ENCODE assay signal across 15 cellular contexts in the genomic region with DNA sequence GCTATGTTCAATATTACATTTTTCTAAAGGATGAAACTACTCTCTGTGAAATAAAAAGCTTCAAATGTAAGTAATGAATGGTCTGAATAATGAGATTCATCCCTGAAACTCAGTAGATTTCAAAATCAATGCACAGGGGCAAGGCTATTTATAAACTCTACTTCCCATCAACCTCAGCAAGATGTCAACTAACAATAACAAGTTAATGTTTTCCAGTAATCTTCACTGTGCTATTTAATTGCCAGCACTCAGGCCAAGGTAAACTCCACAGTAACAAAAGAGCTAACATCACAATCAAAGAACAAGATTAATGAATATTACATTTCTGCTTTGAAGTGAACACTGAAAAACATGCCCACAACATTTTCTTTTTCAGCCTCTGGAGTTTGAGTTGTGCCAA.
DNase-seq lines count a peak whose midpoint lies in the region; ATAC-seq, FAIRE-seq and TF ChIP-seq lines count a peak whose summit lies in the region.
"Had no signal": no experiment of that assay in that cellular context is flagged by ENCODE, and none has a peak within 500 bp of the region (broad histone marks: within the 10 kb centered on the region; RNA-seq: fewer than 3 reads in every experiment).

No MANE protein-coding gene starts in this region.

- H3K4me1 ChIP-seq in A549 (peaks cover 9% of the 10 kb centered on the region; the same call in 2 of the 3 replicates), right lobe of liver (peaks cover 0 to 61% (median 10%) of the 10 kb centered on the region in 4 donors)
- H3K4me1 ChIP-seq: foreskin keratinocyte had no signal

- H3K9me3 ChIP-seq in A549 (no peaks in the 10 kb centered on the region), right lobe of liver (no peaks in the 10 kb centered on the region)

- TF ChIP-seq POLR2A in A549 (IDR thresholded peaks at IDR 0.05; ENCODE audit: low read length) (no peak), right lobe of liver (IDR thresholded peaks at IDR 0.05) (no peak), H54 (IDR thresholded peaks at IDR 0.05; ENCODE audit: low read depth, low read length) (no peak)

- peak; percentile 80 for FAIRE-seq in A549 (lab: Jason Lieb, UNC)
- FAIRE-seq in H54 (lab: Jason Lieb, UNC) = no peak
- FAIRE-seq: bronchial epithelial cell had no signal

- intact Hi-C loops in right lobe of liver (cut with DNase I) = no loop called here

- H3K4me2 ChIP-seq in A549 = no peak overlapping the region

- no peak for TF ChIP-seq CTCF in A549 (IDR thresholded peaks at IDR 0.05)
- no peak for TF ChIP-seq CTCF in right lobe of liver (IDR thresholded peaks at IDR 0.05)

- H3K27me3 ChIP-seq in right lobe of liver = no peaks in the 10 kb centered on the region
- H3K27me3 ChIP-seq: foreskin keratinocyte had no signal

- no peaks in the 10 kb centered on the region for H3K36me3 ChIP-seq in right lobe of liver

- no peak for TF ChIP-seq EP300 in A549 (IDR thresholded peaks at IDR 0.05)

- CTCF ChIA-PET in A549 (lab: Yijun Ruan, JAX) = interaction anchor here (1.0 kb wide), 1 partner anchor 396 kb away, joined by 3 read pairs; no protein-coding TSS in a partner anchor

- no peak overlapping the region for H3K27ac ChIP-seq in A549
- peak overlapping the region; percentile 56 to 77 (median 70) for H3K27ac ChIP-seq in right lobe of liver
- H3K27ac ChIP-seq: foreskin keratinocyte had no signal

- DNase-seq in A549 (ENCODE audit: low read depth in 1 of 2, low spot score in 1 of 2) = no peak
- peak; percentile 15 for DNase-seq in NCI-H1436 treated with DMSO at 0.1 percent for 48 hours (lab: John Stamatoyannopoulos, UW)
- DNase-seq in dermis microvascular lymphatic vessel endothelial cell (ENCODE audit: low read depth in 2 of 2) = peak; percentile 36 to 58
- no peak for DNase-seq in right lobe of liver
- no peak for DNase-seq in H54 (ENCODE audit: insufficient read length, low spot score)
- DNase-seq in occipital lobe (lab: John Stamatoyannopoulos, UW) = no peak
- no peak for DNase-seq in activated CD4-positive, alpha-beta T cell treated with anti-CD3 and anti-CD28 coated beads, Interleukin-2, amount 50 U/mL, for 48 hours
- DNase-seq: activated T-cell treated with anti-CD3 and anti-CD28 coated beads, Interleukin-2, amount 50 U/mL, for 24 hours; AML-193; foreskin keratinocyte; NCI-H446 treated with DMSO at 0.1 percent for 48 hours had no signal

- POLR2A ChIA-PET in A549 (lab: Yijun Ruan, JAX) = no interaction called here

- no peak overlapping the region for H3K4me3 ChIP-seq in A549
- no peak overlapping the region for H3K4me3 ChIP-seq in right lobe of liver
- H3K4me3 ChIP-seq: lung had no signal

- ATAC-seq in A549 = no peak
- peak; percentile 79 to 87 (median 85) for ATAC-seq in right lobe of liver
- ATAC-seq in HG02970 (IDR thresholded peaks at IDR 0.05; ENCODE audit: low FRiP score, unreplicated experiment) = no peak
- ATAC-seq: foreskin keratinocyte, WTC11 had no signal

- no peak for TF ChIP-seq RAD21 in A549 (conservative IDR thresholded peaks at IDR 0.05 in 1 of 2, IDR thresholded peaks at IDR 0.05 in 1 of 2)

TF ChIP-seq in A549, 52 proteins besides CTCF, POLR2A, EP300 and RAD21:
- TF ChIP-seq HOXB5 (CRISPR knock-in tag; IDR thresholded peaks at IDR 0.05) = no peak
- no peak for TF ChIP-seq NFE2L2 (conservative IDR thresholded peaks at IDR 0.05; ENCODE audit: low read length)
- TF ChIP-seq, protein P1, sequence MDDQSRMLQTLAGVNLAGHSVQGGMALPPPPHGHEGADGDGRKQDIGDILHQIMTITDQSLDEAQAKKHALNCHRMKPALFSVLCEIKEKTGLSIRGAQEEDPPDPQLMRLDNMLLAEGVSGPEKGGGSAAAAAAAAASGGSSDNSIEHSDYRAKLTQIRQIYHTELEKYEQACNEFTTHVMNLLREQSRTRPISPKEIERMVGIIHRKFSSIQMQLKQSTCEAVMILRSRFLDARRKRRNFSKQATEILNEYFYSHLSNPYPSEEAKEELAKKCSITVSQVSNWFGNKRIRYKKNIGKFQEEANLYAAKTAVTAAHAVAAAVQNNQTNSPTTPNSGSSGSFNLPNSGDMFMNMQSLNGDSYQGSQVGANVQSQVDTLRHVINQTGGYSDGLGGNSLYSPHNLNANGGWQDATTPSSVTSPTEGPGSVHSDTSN (IDR thresholded peaks at IDR 0.05) = no peak
- TF ChIP-seq RARB (CRISPR knock-in tag; IDR thresholded peaks at IDR 0.05) = no peak
- TF ChIP-seq HOXB13 (CRISPR knock-in tag; IDR thresholded peaks at IDR 0.05; ENCODE audit: low read depth) = no peak
- no peak for TF ChIP-seq RFX5 (IDR thresholded peaks at IDR 0.05)
- no peak for TF ChIP-seq FOSL2 (IDR thresholded peaks at IDR 0.05)
- no peak for TF ChIP-seq FOSL2 (CRISPR knock-in tag; IDR thresholded peaks at IDR 0.05)
- TF ChIP-seq ZSCAN20 (CRISPR knock-in tag; IDR thresholded peaks at IDR 0.05) = no peak
- TF ChIP-seq, protein P2, sequence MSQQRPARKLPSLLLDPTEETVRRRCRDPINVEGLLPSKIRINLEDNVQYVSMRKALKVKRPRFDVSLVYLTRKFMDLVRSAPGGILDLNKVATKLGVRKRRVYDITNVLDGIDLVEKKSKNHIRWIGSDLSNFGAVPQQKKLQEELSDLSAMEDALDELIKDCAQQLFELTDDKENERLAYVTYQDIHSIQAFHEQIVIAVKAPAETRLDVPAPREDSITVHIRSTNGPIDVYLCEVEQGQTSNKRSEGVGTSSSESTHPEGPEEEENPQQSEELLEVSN (IDR thresholded peaks at IDR 0.05; ENCODE audit: borderline replicate concordance, low read depth) = no peak
- TF ChIP-seq, protein P3, sequence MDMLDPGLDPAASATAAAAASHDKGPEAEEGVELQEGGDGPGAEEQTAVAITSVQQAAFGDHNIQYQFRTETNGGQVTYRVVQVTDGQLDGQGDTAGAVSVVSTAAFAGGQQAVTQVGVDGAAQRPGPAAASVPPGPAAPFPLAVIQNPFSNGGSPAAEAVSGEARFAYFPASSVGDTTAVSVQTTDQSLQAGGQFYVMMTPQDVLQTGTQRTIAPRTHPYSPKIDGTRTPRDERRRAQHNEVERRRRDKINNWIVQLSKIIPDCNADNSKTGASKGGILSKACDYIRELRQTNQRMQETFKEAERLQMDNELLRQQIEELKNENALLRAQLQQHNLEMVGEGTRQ (IDR thresholded peaks at IDR 0.05) = no peak
- no peak for TF ChIP-seq CHD4 (IDR thresholded peaks at IDR 0.05; ENCODE audit: borderline replicate concordance)
- TF ChIP-seq TP53 (CRISPR knock-in tag; IDR thresholded peaks at IDR 0.05) = no peak
- no peak for TF ChIP-seq MYC (IDR thresholded peaks at IDR 0.05; ENCODE audit: borderline replicate concordance, low read length)

Comparison
In these comparisons a context has a peak if more than half of its experiments do, and no peak if none do; other contexts are left out.
1. ATAC-seq: peak in right lobe of liver (4 of 4); none in A549 (0 of 2) and HG02970 (single experiment).
2. DNase-seq: peak in NCI-H1436 treated with DMSO at 0.1 percent for 48 hours (single experiment) and dermis microvascular lymphatic vessel endothelial cell (2 of 2); none in A549 (0 of 2), right lobe of liver (0 of 3), H54 (single experiment), occipital lobe (single experiment) and activated CD4-positive, alpha-beta T cell treated with anti-CD3 and anti-CD28 coated beads, Interleukin-2, amount 50 U/mL, for 48 hours (0 of 2).
3. H3K27ac ChIP-seq: peak in right lobe of liver (3 of 3); none in A549 (0 of 2).